Comparison of ENCODE assay signal across 8 cellular contexts in the genomic region with DNA sequence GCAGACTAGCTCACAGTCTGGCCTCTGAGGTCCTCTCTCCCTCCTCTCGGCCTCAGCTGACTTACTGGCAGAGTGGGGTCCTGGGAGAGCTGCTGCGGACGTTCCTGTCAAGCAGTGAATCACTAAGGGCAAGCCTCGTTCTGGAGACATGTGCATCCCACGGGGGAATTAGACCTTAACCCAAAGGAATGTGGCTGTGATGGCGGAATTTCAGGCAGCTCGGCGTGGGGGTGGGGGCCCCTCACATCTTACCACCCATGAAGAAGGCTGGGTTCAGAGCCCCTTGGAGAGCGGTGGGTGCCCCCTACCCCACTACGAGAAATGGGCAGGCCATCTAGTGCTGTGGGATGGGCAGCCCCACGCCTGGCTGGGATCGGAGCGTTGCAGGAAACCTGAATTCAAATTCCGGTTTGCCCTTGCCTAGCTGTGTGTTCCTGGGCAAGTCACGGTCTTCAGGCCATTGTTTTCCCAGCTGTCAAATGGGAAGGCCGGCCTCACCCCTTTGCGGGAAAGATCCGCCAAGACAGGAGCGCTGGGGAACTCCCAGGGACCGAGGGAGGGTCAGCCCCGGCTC. TPM values are rescaled to one million over a fixed set of nuclear protein-coding genes. Genes with fewer than 3 reads are reported as not detected.
DNase-seq lines count a peak whose midpoint lies in the region; ATAC-seq and TF ChIP-seq lines count a peak whose summit lies in the region.

No MANE protein-coding gene starts in this region.

- peak overlapping the region; percentile 82 for H3K4me2 ChIP-seq in MM.1S (ENCODE audit: low read depth, low read length)

- peaks cover 26% of the 10 kb centered on the region for H3K27me3 Mint-ChIP-seq in endothelial cell (ENCODE audit: unreplicated experiment)
- H3K27me3 Mint-ChIP-seq in naive thymus-derived CD4-positive, alpha-beta T cell: peaks cover 29 to 36% (median 32%) of the 10 kb centered on the region in 5 donors

- peaks cover 33% of the 10 kb centered on the region for H3K27me3 ChIP-seq in MM.1S (replicated peaks; ENCODE audit: insufficient read depth, low read length)
- H3K27me3 ChIP-seq in naive thymus-derived CD4-positive, alpha-beta T cell (ENCODE audit: control insufficient read depth in 2 of 2, insufficient read depth in 2 of 2, low read length in 2 of 2): peaks cover 0 to 7% of the 10 kb centered on the region in 2 donors

- peaks cover 12% of the 10 kb centered on the region for H3K36me3 Mint-ChIP-seq in endothelial cell (ENCODE audit: low read depth, unreplicated experiment)
- peaks cover 0 to 6% (median 0%) of the 10 kb centered on the region in 5 donors for H3K36me3 Mint-ChIP-seq in naive thymus-derived CD4-positive, alpha-beta T cell

- TF ChIP-seq CTCF in MM.1S (IDR thresholded peaks at IDR 0.05; ENCODE audit: low read length) (no peak), endothelial cell (IDR thresholded peaks at IDR 0.05; ENCODE audit: unreplicated experiment) (no peak)

- peak overlapping the region; percentile 24 for H3K27ac Mint-ChIP-seq in endothelial cell (ENCODE audit: unreplicated experiment)
- H3K27ac Mint-ChIP-seq in naive thymus-derived CD4-positive, alpha-beta T cell: peak overlapping the region in 1 of 9 donors; percentile 82

- H3K9me3 ChIP-seq in MM.1S (replicated peaks; ENCODE audit: insufficient read depth, low read length): no peaks in the 10 kb centered on the region
- no peaks in the 10 kb centered on the region for H3K9me3 ChIP-seq in naive thymus-derived CD4-positive, alpha-beta T cell (ENCODE audit: control insufficient read depth in 2 of 3, low read length in 3 of 3)

- peaks cover 60% of the 10 kb centered on the region for H3K4me1 Mint-ChIP-seq in endothelial cell (ENCODE audit: unreplicated experiment)
- H3K4me1 Mint-ChIP-seq in naive thymus-derived CD4-positive, alpha-beta T cell: peaks cover 11 to 38% (median 27%) of the 10 kb centered on the region in 7 donors

- CTCF ChIA-PET in naive thymus-derived CD4-positive, alpha-beta T cell (lab: Charles Lee): interaction anchor here (1.1 kb wide), 1 partner anchor 22 kb away, joined by 3 read pairs; no protein-coding TSS in a partner anchor

- no peak overlapping the region for H3K9ac ChIP-seq in MM.1S (ENCODE audit: low read length)

- intact Hi-C loops in naive thymus-derived CD4-positive, alpha-beta T cell (cut with micrococcal nuclease): loop anchor here in 1 of 2 donors (5.0 kb wide), 2 partner anchors 43 to 73 kb away; no protein-coding TSS in a partner anchor

- H3K79me2 ChIP-seq in MM.1S (ENCODE audit: low read length): no peaks in the 10 kb centered on the region

- H2AFZ ChIP-seq in MM.1S (ENCODE audit: low read length): 0 out of 2 replicates have a peak overlapping the region, but pooled peaks have one; percentile 53

- no peak overlapping the region for H3K27ac ChIP-seq in MM.1S (ENCODE audit: low read length)
- no peak overlapping the region for H3K27ac ChIP-seq in naive thymus-derived CD4-positive, alpha-beta T cell (ENCODE audit: low read depth, low read length)

- peak overlapping the region; percentile 56 for H3K4me3 ChIP-seq in MM.1S (ENCODE audit: low read length)
- H3K4me3 ChIP-seq in naive thymus-derived CD4-positive, alpha-beta T cell (ENCODE audit: low read length): peak overlapping the region; percentile 35

- no peaks in the 10 kb centered on the region for H3K9me2 ChIP-seq in MM.1S (replicated peaks; ENCODE audit: insufficient read depth, low read length)

- H3F3A ChIP-seq in MM.1S (ENCODE audit: insufficient read depth, low read length): no peaks in the 10 kb centered on the region

- H4K20me1 ChIP-seq in MM.1S (ENCODE audit: insufficient read depth, low read length): no peaks in the 10 kb centered on the region

- H3K4me1 ChIP-seq in MM.1S (ENCODE audit: low read length): peaks cover 12% of the 10 kb centered on the region
- peaks cover 7 to 34% of the 10 kb centered on the region in 2 donors for H3K4me1 ChIP-seq in naive thymus-derived CD4-positive, alpha-beta T cell (ENCODE audit: control insufficient read depth in 2 of 2, insufficient read depth in 2 of 2, low read length in 2 of 2)

- DNase-seq in AG20443 (ENCODE audit: low spot score) (peak; percentile 78), MM.1S (no peak), endothelial cell (ENCODE audit: low spot score) (no peak), 8988T (no peak), SK-N-DZ (ENCODE audit: low spot score) (no peak)
- no peak for DNase-seq in naive thymus-derived CD4-positive, alpha-beta T cell

- no peaks in the 10 kb centered on the region for H3K9me3 Mint-ChIP-seq in endothelial cell (ENCODE audit: unreplicated experiment)
- H3K9me3 Mint-ChIP-seq in naive thymus-derived CD4-positive, alpha-beta T cell: peaks cover 0 to 2% (median 0%) of the 10 kb centered on the region in 11 donors

- POLR2A ChIA-PET in naive thymus-derived CD4-positive, alpha-beta T cell (lab: Charles Lee): no interaction called here

- peak overlapping the region; percentile 83 for H3K4me3 Mint-ChIP-seq in endothelial cell (ENCODE audit: unreplicated experiment)
- peak overlapping the region; percentile 58 to 77 (median 69) for H3K4me3 Mint-ChIP-seq in naive thymus-derived CD4-positive, alpha-beta T cell

- ATAC-seq in naive thymus-derived CD4-positive, alpha-beta T cell: no peak
- ATAC-seq in GM21381 (IDR thresholded peaks at IDR 0.05; ENCODE audit: unreplicated experiment) (no peak), HG02885 (IDR thresholded peaks at IDR 0.05; ENCODE audit: poor library complexity, unreplicated experiment) (no peak)

- no peaks in the 10 kb centered on the region for H3K36me3 ChIP-seq in MM.1S (replicated peaks; ENCODE audit: insufficient read depth, low read length)
- no peaks in the 10 kb centered on the region for H3K36me3 ChIP-seq in naive thymus-derived CD4-positive, alpha-beta T cell (ENCODE audit: control insufficient read depth in 2 of 3, insufficient read depth in 3 of 3, low read length in 3 of 3)

RNA-seq across cellular contexts. Expression of gene LRRC32, which starts 0.6 kb away (rescaled TPM):
- total RNA-seq in endothelial cell (ENCODE audit: unreplicated experiment): 22.0 TPM
- 1 to 10 TPM in 1 of 5 experiments, under 1 TPM in 3, not detected in 1; 0.08 to 4.5 (median 0.61) TPM for total RNA-seq in naive thymus-derived CD4-positive, alpha-beta T cell
- polyA plus RNA-seq in naive thymus-derived CD4-positive, alpha-beta T cell: not detected
- 0.68 and 0.96 TPM in 2 replicates for polyA plus RNA-seq in SK-N-DZ (2014; cell fraction: cytosol; rRNA removed)
- 0.51 and 1.5 TPM in 2 replicates for polyA plus RNA-seq in SK-N-DZ (2014; cell fraction: nucleus; rRNA removed)
